ENCODE assay signal across 8 cellular contexts in the genomic region with DNA sequence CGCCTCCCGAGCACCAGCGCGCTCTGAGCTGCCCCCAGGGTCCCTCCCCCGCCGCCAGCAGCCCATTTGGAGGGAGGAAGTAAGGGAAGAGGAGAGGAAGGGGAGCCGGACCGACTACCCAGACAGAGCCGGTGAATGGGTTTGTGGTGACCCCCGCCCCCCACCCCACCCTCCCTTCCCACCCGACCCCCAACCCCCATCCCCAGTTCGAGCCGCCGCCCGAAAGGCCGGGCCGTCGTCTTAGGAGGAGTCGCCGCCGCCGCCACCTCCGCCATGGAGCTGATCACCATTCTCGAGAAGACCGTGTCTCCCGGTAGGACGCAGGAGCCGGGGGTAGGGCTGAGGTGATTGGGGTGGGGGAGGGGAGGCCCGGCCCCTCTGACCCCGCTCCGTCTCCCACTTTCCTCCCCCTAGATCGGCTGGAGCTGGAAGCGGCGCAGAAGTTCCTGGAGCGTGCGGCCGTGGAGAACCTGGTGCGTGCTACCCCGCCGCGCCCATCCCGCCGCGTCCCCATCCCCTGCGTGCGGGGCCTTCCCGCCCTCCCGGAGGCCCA. TPM values are rescaled to one million over a fixed set of nuclear protein-coding genes. Genes with fewer than 3 reads are reported as not detected.
DNase-seq lines count a peak whose midpoint lies in the region; ATAC-seq and TF ChIP-seq lines count a peak whose summit lies in the region.

No MANE protein-coding gene starts in this region.

- H3K4me3 Mint-ChIP-seq in activated naive CD8-positive, alpha-beta T cell = peak overlapping the region; percentile 95
- peak overlapping the region; percentile 93 to 99 for H3K4me3 Mint-ChIP-seq in stimulated activated naive B cell treated with anti-CD40 and anti-IgM and Interleukin-4, amounts not matched to agents 10 μg/mL and 1 μg/mL and 100 μg/mL, for 72 hours

- peak overlapping the region; percentile 40; the same call in 1 of the 2 replicates for H3K27ac ChIP-seq in KMS-11

- no peaks in the 10 kb centered on the region for H3K27me3 ChIP-seq in KMS-11 (ENCODE audit: insufficient read depth, low read depth)

- peaks cover 45% of the 10 kb centered on the region for H3K79me2 ChIP-seq in KMS-11 (ENCODE audit: insufficient read depth, low read depth)

- H3K36me3 Mint-ChIP-seq in activated naive CD8-positive, alpha-beta T cell = peaks cover 23% of the 10 kb centered on the region
- H3K36me3 Mint-ChIP-seq in stimulated activated naive B cell treated with anti-CD40 and anti-IgM and Interleukin-4, amounts not matched to agents 10 μg/mL and 1 μg/mL and 100 μg/mL, for 72 hours = peaks cover 22 to 39% of the 10 kb centered on the region in 2 donors

- peak overlapping the region; percentile 56; the same call in 1 of the 2 replicates for H3K9ac ChIP-seq in KMS-11

- H2AFZ ChIP-seq in KMS-11 (ENCODE audit: low read depth) = no peak overlapping the region

- H3K36me3 ChIP-seq in KMS-11 (ENCODE audit: insufficient read depth) = peaks cover 12% of the 10 kb centered on the region; the same call in 1 of the 2 replicates

- no peaks in the 10 kb centered on the region for H3K27me3 Mint-ChIP-seq in activated naive CD8-positive, alpha-beta T cell
- H3K27me3 Mint-ChIP-seq in stimulated activated naive B cell treated with anti-CD40 and anti-IgM and Interleukin-4, amounts not matched to agents 10 μg/mL and 1 μg/mL and 100 μg/mL, for 72 hours = no peaks in the 10 kb centered on the region

- H3K9me3 ChIP-seq in iPS-18c (ENCODE audit: control insufficient read depth, insufficient read depth, low read length) = no peaks in the 10 kb centered on the region

- peak overlapping the region; percentile 98 for H3K27ac Mint-ChIP-seq in activated naive CD8-positive, alpha-beta T cell
- peak overlapping the region; percentile 99 for H3K27ac Mint-ChIP-seq in stimulated activated naive B cell treated with anti-CD40 and anti-IgM and Interleukin-4, amounts not matched to agents 10 μg/mL and 1 μg/mL and 100 μg/mL, for 72 hours

- peaks cover 58% of the 10 kb centered on the region for H3K4me1 Mint-ChIP-seq in activated naive CD8-positive, alpha-beta T cell (ENCODE audit: low read depth)
- peaks cover 19 to 53% of the 10 kb centered on the region in 2 donors for H3K4me1 Mint-ChIP-seq in stimulated activated naive B cell treated with anti-CD40 and anti-IgM and Interleukin-4, amounts not matched to agents 10 μg/mL and 1 μg/mL and 100 μg/mL, for 72 hours

- peaks cover 10% of the 10 kb centered on the region; the same call in 1 of the 2 replicates for H4K20me1 ChIP-seq in KMS-11 (ENCODE audit: insufficient read depth)

- DNase-seq in NCI-H146 (lab: John Stamatoyannopoulos, UW) = peak; percentile 79
- DNase-seq in NCI-H146 treated with DMSO at 0.1 percent for 48 hours (lab: John Stamatoyannopoulos, UW; ENCODE audit: unreplicated experiment) = no peak
- DNase-seq in stimulated activated naive B cell treated with anti-CD40 and anti-IgM and Interleukin-4, amounts not matched to agents 10 μg/mL and 1 μg/mL and 100 μg/mL, for 72 hours = no peak
- DNase-seq in cerebellum (ENCODE audit: low spot score) = no peak

- H3K4me1 ChIP-seq in KMS-11 (ENCODE audit: low read depth, poor library complexity, severe bottlenecking) = peaks cover 49% of the 10 kb centered on the region

- H3K9me3 Mint-ChIP-seq in activated naive CD8-positive, alpha-beta T cell (ENCODE audit: low read depth) = no peaks in the 10 kb centered on the region
- no peaks in the 10 kb centered on the region for H3K9me3 Mint-ChIP-seq in stimulated activated naive B cell treated with anti-CD40 and anti-IgM and Interleukin-4, amounts not matched to agents 10 μg/mL and 1 μg/mL and 100 μg/mL, for 72 hours

- H3K4me2 ChIP-seq in KMS-11 = no peak overlapping the region

- no peak overlapping the region for H3K4me3 ChIP-seq in KMS-11 (IDR thresholded peaks at IDR 0.05; ENCODE audit: insufficient read depth, low read depth, low read length)
- peak overlapping the region; percentile 68 for H3K4me3 ChIP-seq in iPS-18c (ENCODE audit: insufficient read depth, low read depth, low read length)

- peak; percentile 17 to 28 for ATAC-seq in stimulated activated naive B cell treated with anti-CD40 and anti-IgM and Interleukin-4, amounts not matched to agents 10 μg/mL and 1 μg/mL and 100 μg/mL, for 72 hours (replicated peaks)
- no peak for ATAC-seq in GM21786 (IDR thresholded peaks at IDR 0.05; ENCODE audit: unreplicated experiment)

- TF ChIP-seq CTCF in KMS-11 (conservative IDR thresholded peaks at IDR 0.05; ENCODE audit: low read depth, low read length) = no peak

RNA-seq across cellular contexts. Expression of a gene that starts 0.3 kb away (rescaled TPM):
- total RNA-seq in cerebellum = 122 TPM

RNA-seq across cellular contexts. Expression of a gene that starts 43.9 kb away (rescaled TPM):
- total RNA-seq in cerebellum = 10.5 TPM
